Comparison of ENCODE assay signal across 8 cellular contexts in the genomic region with DNA sequence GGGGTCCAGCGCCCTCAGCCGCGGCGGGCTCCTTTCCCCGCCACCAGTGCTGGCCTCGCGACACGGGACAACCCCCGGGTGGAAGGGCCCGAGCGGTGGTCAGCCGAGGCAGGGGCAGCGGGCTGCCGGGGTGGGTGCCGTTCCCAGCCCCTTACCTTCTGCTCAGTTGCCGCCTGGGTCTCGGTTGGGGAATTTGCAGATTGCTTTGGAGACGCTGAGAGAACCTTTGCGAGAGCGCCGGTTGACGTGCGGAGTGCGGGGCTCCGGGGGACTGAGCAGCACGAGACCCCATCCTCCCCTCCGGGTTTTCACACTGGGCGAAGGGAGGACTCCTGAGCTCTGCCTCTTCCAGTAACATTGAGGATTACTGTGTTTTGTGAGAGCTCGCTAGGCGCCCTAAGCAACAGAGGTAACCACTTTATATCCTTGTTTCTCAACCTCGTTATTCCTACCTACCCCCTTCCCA. TPM values are rescaled to one million over a fixed set of nuclear protein-coding genes. Genes with fewer than 3 reads are reported as not detected.
DNase-seq lines count a peak whose midpoint lies in the region; ATAC-seq, FAIRE-seq and TF ChIP-seq lines count a peak whose summit lies in the region.

No MANE protein-coding gene starts in this region.

- no peak for TF ChIP-seq POLR2A in HepG2 (IDR thresholded peaks at IDR 0.05; ENCODE audit: insufficient read depth in 1 of 2, low read depth in 2 of 2, low read length in 2 of 2)

- H3K4me3 ChIP-seq in HepG2 (replicated peaks in 1 of 3; ENCODE audit: insufficient read depth in 1 of 3, low read depth in 2 of 3, low read length in 3 of 3), result peak overlapping the region; percentile 89 to 97 (median 90)

- peak overlapping the region; percentile 96 for H3K9ac ChIP-seq in HepG2 (ENCODE audit: insufficient read depth, low read depth, low read length)

- no peaks in the 10 kb centered on the region; a peak in 1 of 5 replicates for H3K27me3 ChIP-seq in HepG2 (ENCODE audit: control insufficient read depth in 1 of 2, insufficient read depth in 2 of 2, low read length in 2 of 2)

- H4K20me1 ChIP-seq in HepG2 (ENCODE audit: insufficient read depth, low read length), result peaks cover 13% of the 10 kb centered on the region

- no peak for FAIRE-seq in HepG2 (lab: Jason Lieb, UNC)

- no peak for TF ChIP-seq RAD21 in HepG2 (CRISPR knock-in tag; IDR thresholded peaks at IDR 0.05)

- peaks cover 3 to 9% of the 10 kb centered on the region in 2 experiments; a peak in 3 of 5 replicates for H3K36me3 ChIP-seq in HepG2 (replicated peaks in 1 of 2; ENCODE audit: control insufficient read depth in 1 of 2, insufficient read depth in 2 of 2, low read length in 2 of 2)

- no peak for TF ChIP-seq EP300 in HepG2 (IDR thresholded peaks at IDR 0.05; ENCODE audit: low read depth in 2 of 2, low read length in 2 of 2)
- no peak for TF ChIP-seq EP300 in HepG2 (CRISPR knock-in tag; IDR thresholded peaks at IDR 0.05; ENCODE audit: borderline replicate concordance)

- ATAC-seq in HG03457 (IDR thresholded peaks at IDR 0.05; ENCODE audit: unreplicated experiment) (peak; percentile 8), HepG2 (no peak; the same call in 2 of the 3 replicates)

- DNase-seq in activated naive CD4-positive, alpha-beta T cell treated with anti-CD3 and anti-CD28 coated beads, Interleukin-2, amount 10 ng/mL, durations not matched to agents 7 days and 5 days, result no peak
- DNase-seq in activated naive CD4-positive, alpha-beta T cell (lab: John Stamatoyannopoulos, UW), result no peak
- DNase-seq in astrocyte of the hippocampus (ENCODE audit: low read depth, low spot score) (peak; percentile 42), HepG2 (ENCODE audit: low spot score) (no peak), type B pancreatic cell (ENCODE audit: extremely low spot score, unreplicated experiment) (no peak), KG1 (lab: John Stamatoyannopoulos, UW) (no peak), germinal center (ENCODE audit: low spot score) (no peak)

- H3K4me1 Mint-ChIP-seq in activated naive CD4-positive, alpha-beta T cell treated with anti-CD3 and anti-CD28 coated beads, Interleukin-2, amount 10 ng/mL, durations not matched to agents 7 days and 5 days, result peaks cover 57% of the 10 kb centered on the region
- peaks cover 25% of the 10 kb centered on the region for H3K4me1 Mint-ChIP-seq in type B pancreatic cell (ENCODE audit: unreplicated experiment)

- H3K27ac ChIP-seq in HepG2 (ENCODE audit: extremely low read length, insufficient read depth, low read length), result peak overlapping the region; percentile 98

- H3K4me3 Mint-ChIP-seq in activated naive CD4-positive, alpha-beta T cell treated with anti-CD3 and anti-CD28 coated beads, Interleukin-2, amount 10 ng/mL, durations not matched to agents 7 days and 5 days, result peak overlapping the region; percentile 91
- H3K4me3 Mint-ChIP-seq in type B pancreatic cell, result peak overlapping the region; percentile 98

- H3K4me1 ChIP-seq in HepG2 (ENCODE audit: insufficient read depth, low read length), result peaks cover 68% of the 10 kb centered on the region

- no TSS peak for BruUV-seq in HepG2 (replicated peaks; lab: Mats Ljungman, UMichigan)

- peak overlapping the region; percentile 37 for H3K27ac Mint-ChIP-seq in activated naive CD4-positive, alpha-beta T cell treated with anti-CD3 and anti-CD28 coated beads, Interleukin-2, amount 10 ng/mL, durations not matched to agents 7 days and 5 days
- H3K27ac Mint-ChIP-seq in type B pancreatic cell, result peak overlapping the region; percentile 75

- POLR2A ChIA-PET in HepG2 (lab: Yijun Ruan, JAX), result interaction anchor here (0.9 to 2.4 kb wide), 8 partner anchors 14 to 506 kb away, joined by 4 to 74 read pairs (median 6); partner anchors contain the start of genes CYB5D2, EMC6, HASPIN and TAX1BP3

- H3K79me2 ChIP-seq in HepG2 (ENCODE audit: insufficient read depth, low read length), result peaks cover 23% of the 10 kb centered on the region

- TF ChIP-seq CTCF in HepG2 (CRISPR knock-in tag; IDR thresholded peaks at IDR 0.05), result no peak
- no peak for TF ChIP-seq CTCF in type B pancreatic cell (conservative IDR thresholded peaks at IDR 0.05)

- H2AFZ ChIP-seq in HepG2 (ENCODE audit: low read length), result no peak overlapping the region

- peaks cover 19% of the 10 kb centered on the region for H3K36me3 Mint-ChIP-seq in activated naive CD4-positive, alpha-beta T cell treated with anti-CD3 and anti-CD28 coated beads, Interleukin-2, amount 10 ng/mL, durations not matched to agents 7 days and 5 days
- peaks cover 5% of the 10 kb centered on the region for H3K36me3 Mint-ChIP-seq in type B pancreatic cell

- CTCF ChIA-PET in activated naive CD4-positive, alpha-beta T cell treated with anti-CD3 and anti-CD28 coated beads, Interleukin-2, amount 10 ng/mL, durations not matched to agents 7 days and 5 days (lab: Charles Lee), result interaction anchor here (0.8 to 2.5 kb wide), 5 partner anchors 11 to 54 kb away, joined by 3 to 14 read pairs (median 3); no protein-coding TSS in a partner anchor
- CTCF ChIA-PET in HepG2 (lab: Yijun Ruan, JAX; ENCODE audit: low intra/inter-chr PET ratio, low total read pairs), result no interaction called here

- no peaks in the 10 kb centered on the region for H3K9me3 ChIP-seq in HepG2 (ENCODE audit: low read length)

- intact Hi-C loops in HepG2 (cut with micrococcal nuclease; ENCODE audit: unreplicated experiment), result no loop called here

- H3K9me3 Mint-ChIP-seq in activated naive CD4-positive, alpha-beta T cell treated with anti-CD3 and anti-CD28 coated beads, Interleukin-2, amount 10 ng/mL, durations not matched to agents 7 days and 5 days, result no peaks in the 10 kb centered on the region
- no peaks in the 10 kb centered on the region for H3K9me3 Mint-ChIP-seq in type B pancreatic cell

- 15% methylated on average over 3 of the region's 31 CpGs for WGBS in HepG2 (ENCODE audit: low lambda C conversion rate)

- no peaks in the 10 kb centered on the region for H3K27me3 Mint-ChIP-seq in activated naive CD4-positive, alpha-beta T cell treated with anti-CD3 and anti-CD28 coated beads, Interleukin-2, amount 10 ng/mL, durations not matched to agents 7 days and 5 days
- H3K27me3 Mint-ChIP-seq in type B pancreatic cell, result no peaks in the 10 kb centered on the region

- in situ Hi-C loops in HepG2 (cut with HindIII; ENCODE audit: extremely low pct_ligation_motif_present, low pct_unique_long_range_greater_than_20kb), result no loop called here

- H3K4me2 ChIP-seq in HepG2 (ENCODE audit: low read depth, low read length), result peak overlapping the region; percentile 93

RNA-seq across cellular contexts. Expression of gene CTNS, which starts 0.4 kb away (rescaled TPM):
- total RNA-seq in HepG2 (2016; rRNA removed; fragmentation: Illumina TruSeq; extraction: Trizol), result 6.5 and 13.7 TPM in 2 replicates
- total RNA-seq in HepG2 (2016; cell fraction: cytosol; rRNA removed; fragmentation: Illumina TruSeq; extraction: Trizol; ENCODE audit: low read depth), result 1.8 and 2.6 TPM in 2 replicates
- total RNA-seq in HepG2 (2016; cell fraction: insoluble cytoplasmic fraction; rRNA removed; fragmentation: Illumina TruSeq; extraction: Trizol), result 9.9 and 14.3 TPM in 2 replicates
- 6.1 and 6.2 TPM in 2 replicates for total RNA-seq in HepG2 (2016; cell fraction: membrane; rRNA removed; fragmentation: Illumina TruSeq; extraction: Trizol)
- 11.2 and 14.3 TPM in 2 replicates for total RNA-seq in HepG2 (2016; cell fraction: nucleus; rRNA removed; fragmentation: Illumina TruSeq; extraction: Trizol)
- 9.5 and 13.0 TPM in 2 replicates for polyA plus RNA-seq in HepG2 (2011; rRNA removed)
- polyA plus RNA-seq in HepG2 (2011; cell fraction: cytosol; rRNA removed), result 9.4 and 10.3 TPM in 2 replicates
- polyA plus RNA-seq in HepG2 (2011; cell fraction: nucleus; rRNA removed), result 20.7 and 23.6 TPM in 2 replicates
- 8.5 and 12.6 TPM in 2 replicates for polyA plus RNA-seq in HepG2 (2012)
- 2.0 and 2.2 TPM in 2 replicates for polyA plus RNA-seq in HepG2 (2016; cell fraction: cytosol; fragmentation: Illumina TruSeq; extraction: Trizol; ENCODE audit: low read depth)
- polyA plus RNA-seq in HepG2 (2016; cell fraction: insoluble cytoplasmic fraction; fragmentation: Illumina TruSeq; extraction: Trizol; ENCODE audit: low read depth), result 7.3 and 8.2 TPM in 2 replicates
- polyA plus RNA-seq in HepG2 (2016; cell fraction: membrane; fragmentation: Illumina TruSeq; extraction: Trizol; ENCODE audit: low read depth), result 4.5 and 5.9 TPM in 2 replicates
- 20.2 and 21.3 TPM in 2 replicates for polyA plus RNA-seq in HepG2 (2016; cell fraction: nucleus; fragmentation: Illumina TruSeq; extraction: Trizol; ENCODE audit: insufficient read depth, low read depth)
- polyA minus RNA-seq in HepG2 (2011; rRNA and poly(A)+ RNA removed; ENCODE audit: low replicate concordance), result 10.3 and 11.2 TPM in 2 replicates
- 5.1 and 6.0 TPM in 2 replicates for polyA minus RNA-seq in HepG2 (2011; cell fraction: cytosol; rRNA and poly(A)+ RNA removed)
- polyA minus RNA-seq in HepG2 (2011; cell fraction: nucleus; rRNA and poly(A)+ RNA removed), result 9.7 TPM in 2 replicates
- 17.4 and 17.5 TPM in 2 replicates for total RNA-seq in type B pancreatic cell (ENCODE audit: low replicate concordance)

RNA-seq across cellular contexts. Expression of gene SHPK, which starts 0.9 kb away (rescaled TPM):
- 25.2 and 30.9 TPM in 2 replicates for total RNA-seq in HepG2 (2016; rRNA removed; fragmentation: Illumina TruSeq; extraction: Trizol)
- 3.5 and 3.8 TPM in 2 replicates for total RNA-seq in HepG2 (2016; cell fraction: cytosol; rRNA removed; fragmentation: Illumina TruSeq; extraction: Trizol; ENCODE audit: low read depth)
- 25.0 and 28.4 TPM in 2 replicates for total RNA-seq in HepG2 (2016; cell fraction: insoluble cytoplasmic fraction; rRNA removed; fragmentation: Illumina TruSeq; extraction: Trizol)
- 7.6 and 8.2 TPM in 2 replicates for total RNA-seq in HepG2 (2016; cell fraction: membrane; rRNA removed; fragmentation: Illumina TruSeq; extraction: Trizol)
- total RNA-seq in HepG2 (2016; cell fraction: nucleus; rRNA removed; fragmentation: Illumina TruSeq; extraction: Trizol), result 20.4 and 24.0 TPM in 2 replicates
- 16.2 and 20.4 TPM in 2 replicates for polyA plus RNA-seq in HepG2 (2011; rRNA removed)
- polyA plus RNA-seq in HepG2 (2011; cell fraction: cytosol; rRNA removed), result 16.1 and 16.7 TPM in 2 replicates
- polyA plus RNA-seq in HepG2 (2011; cell fraction: nucleus; rRNA removed), result 27.2 and 28.1 TPM in 2 replicates
- 13.6 and 14.5 TPM in 2 replicates for polyA plus RNA-seq in HepG2 (2012)
- 1.1 and 1.2 TPM in 2 replicates for polyA plus RNA-seq in HepG2 (2016; cell fraction: cytosol; fragmentation: Illumina TruSeq; extraction: Trizol; ENCODE audit: low read depth)
- 18.4 and 20.4 TPM in 2 replicates for polyA plus RNA-seq in HepG2 (2016; cell fraction: insoluble cytoplasmic fraction; fragmentation: Illumina TruSeq; extraction: Trizol; ENCODE audit: low read depth)
- polyA plus RNA-seq in HepG2 (2016; cell fraction: membrane; fragmentation: Illumina TruSeq; extraction: Trizol; ENCODE audit: low read depth), result 2.5 and 3.0 TPM in 2 replicates
- 24.9 and 27.7 TPM in 2 replicates for polyA plus RNA-seq in HepG2 (2016; cell fraction: nucleus; fragmentation: Illumina TruSeq; extraction: Trizol; ENCODE audit: insufficient read depth, low read depth)
- 24.9 and 63.4 TPM in 2 replicates for polyA minus RNA-seq in HepG2 (2011; rRNA and poly(A)+ RNA removed; ENCODE audit: low replicate concordance)
- 15.3 and 17.2 TPM in 2 replicates for polyA minus RNA-seq in HepG2 (2011; cell fraction: cytosol; rRNA and poly(A)+ RNA removed)
- polyA minus RNA-seq in HepG2 (2011; cell fraction: nucleus; rRNA and poly(A)+ RNA removed), result 33.7 and 38.2 TPM in 2 replicates
- 18.6 and 22.1 TPM in 2 replicates for total RNA-seq in type B pancreatic cell (ENCODE audit: low replicate concordance)

RNA-seq across cellular contexts. Expression of gene TRPV1, which starts 27.7 kb away (rescaled TPM):
- total RNA-seq in HepG2 (2016; rRNA removed; fragmentation: Illumina TruSeq; extraction: Trizol) (2.2 and 5.3 TPM in 2 replicates), type B pancreatic cell (ENCODE audit: low replicate concordance) (7.7 and 9.6 TPM in 2 replicates)
- 1.9 TPM in 2 replicates for total RNA-seq in HepG2 (2016; cell fraction: cytosol; rRNA removed; fragmentation: Illumina TruSeq; extraction: Trizol; ENCODE audit: low read depth)
- 1.9 and 5.0 TPM in 2 replicates for total RNA-seq in HepG2 (2016; cell fraction: insoluble cytoplasmic fraction; rRNA removed; fragmentation: Illumina TruSeq; extraction: Trizol)
- total RNA-seq in HepG2 (2016; cell fraction: membrane; rRNA removed; fragmentation: Illumina TruSeq; extraction: Trizol), result 2.0 and 2.1 TPM in 2 replicates
- 7.9 and 9.6 TPM in 2 replicates for total RNA-seq in HepG2 (2016; cell fraction: nucleus; rRNA removed; fragmentation: Illumina TruSeq; extraction: Trizol)
- polyA plus RNA-seq in HepG2 (2011; rRNA removed), result 8.0 and 9.5 TPM in 2 replicates
- 3.6 and 3.7 TPM in 2 replicates for polyA plus RNA-seq in HepG2 (2011; cell fraction: cytosol; rRNA removed)
- 29.7 and 33.7 TPM in 2 replicates for polyA plus RNA-seq in HepG2 (2011; cell fraction: nucleus; rRNA removed)
- polyA plus RNA-seq in HepG2 (2012), result 5.3 and 6.4 TPM in 2 replicates
- polyA plus RNA-seq in HepG2 (2016; cell fraction: cytosol; fragmentation: Illumina TruSeq; extraction: Trizol; ENCODE audit: low read depth), result 0.44 and 0.46 TPM in 2 replicates
- polyA plus RNA-seq in HepG2 (2016; cell fraction: insoluble cytoplasmic fraction; fragmentation: Illumina TruSeq; extraction: Trizol; ENCODE audit: low read depth), result 1.7 and 2.2 TPM in 2 replicates
- polyA plus RNA-seq in HepG2 (2016; cell fraction: membrane; fragmentation: Illumina TruSeq; extraction: Trizol; ENCODE audit: low read depth), result 0.60 and 0.85 TPM in 2 replicates
- 29.4 and 35.3 TPM in 2 replicates for polyA plus RNA-seq in HepG2 (2016; cell fraction: nucleus; fragmentation: Illumina TruSeq; extraction: Trizol; ENCODE audit: insufficient read depth, low read depth)
- polyA minus RNA-seq in HepG2 (2011; rRNA and poly(A)+ RNA removed; ENCODE audit: low replicate concordance), result 7.1 and 8.2 TPM in 2 replicates
- 1.3 and 4.2 TPM in 2 replicates for polyA minus RNA-seq in HepG2 (2011; cell fraction: cytosol; rRNA and poly(A)+ RNA removed)
- 10.7 and 14.4 TPM in 2 replicates for polyA minus RNA-seq in HepG2 (2011; cell fraction: nucleus; rRNA and poly(A)+ RNA removed)

RNA-seq across cellular contexts. Expression of gene TAX1BP3, which starts 31.4 kb away (rescaled TPM):
- total RNA-seq in HepG2 (2016; rRNA removed; fragmentation: Illumina TruSeq; extraction: Trizol) (44.5 and 45.1 TPM in 2 replicates), type B pancreatic cell (ENCODE audit: low replicate concordance) (91.2 and 138 TPM in 2 replicates)
- total RNA-seq in HepG2 (2016; cell fraction: cytosol; rRNA removed; fragmentation: Illumina TruSeq; extraction: Trizol; ENCODE audit: low read depth), result 20.2 and 21.9 TPM in 2 replicates
- total RNA-seq in HepG2 (2016; cell fraction: insoluble cytoplasmic fraction; rRNA removed; fragmentation: Illumina TruSeq; extraction: Trizol), result 43.7 and 44.8 TPM in 2 replicates
- 44.2 and 51.0 TPM in 2 replicates for total RNA-seq in HepG2 (2016; cell fraction: membrane; rRNA removed; fragmentation: Illumina TruSeq; extraction: Trizol)
- 17.2 and 23.9 TPM in 2 replicates for total RNA-seq in HepG2 (2016; cell fraction: nucleus; rRNA removed; fragmentation: Illumina TruSeq; extraction: Trizol)
- polyA plus RNA-seq in HepG2 (2011; rRNA removed), result 16.7 and 20.4 TPM in 2 replicates
- 27.1 and 29.0 TPM in 2 replicates for polyA plus RNA-seq in HepG2 (2011; cell fraction: cytosol; rRNA removed)
- polyA plus RNA-seq in HepG2 (2011; cell fraction: nucleus; rRNA removed), result 19.8 and 21.2 TPM in 2 replicates
- 14.6 and 15.5 TPM in 2 replicates for polyA plus RNA-seq in HepG2 (2012)
- polyA plus RNA-seq in HepG2 (2016; cell fraction: cytosol; fragmentation: Illumina TruSeq; extraction: Trizol; ENCODE audit: low read depth), result 23.2 and 28.8 TPM in 2 replicates
- 43.3 and 55.1 TPM in 2 replicates for polyA plus RNA-seq in HepG2 (2016; cell fraction: insoluble cytoplasmic fraction; fragmentation: Illumina TruSeq; extraction: Trizol; ENCODE audit: low read depth)
- 46.7 and 49.7 TPM in 2 replicates for polyA plus RNA-seq in HepG2 (2016; cell fraction: membrane; fragmentation: Illumina TruSeq; extraction: Trizol; ENCODE audit: low read depth)
- 31.7 and 35.3 TPM in 2 replicates for polyA plus RNA-seq in HepG2 (2016; cell fraction: nucleus; fragmentation: Illumina TruSeq; extraction: Trizol; ENCODE audit: insufficient read depth, low read depth)
- polyA minus RNA-seq in HepG2 (2011; rRNA and poly(A)+ RNA removed; ENCODE audit: low replicate concordance), result 23.4 and 40.0 TPM in 2 replicates
- 12.6 and 16.6 TPM in 2 replicates for polyA minus RNA-seq in HepG2 (2011; cell fraction: cytosol; rRNA and poly(A)+ RNA removed)
- 11.7 and 13.6 TPM in 2 replicates for polyA minus RNA-seq in HepG2 (2011; cell fraction: nucleus; rRNA and poly(A)+ RNA removed)

RNA-seq across cellular contexts. Expression of gene EMC6, which starts 31.7 kb away (rescaled TPM):
- total RNA-seq in HepG2 (2016; rRNA removed; fragmentation: Illumina TruSeq; extraction: Trizol) (42.2 and 45.1 TPM in 2 replicates), type B pancreatic cell (ENCODE audit: low replicate concordance) (38.6 and 46.6 TPM in 2 replicates)
- total RNA-seq in HepG2 (2016; cell fraction: cytosol; rRNA removed; fragmentation: Illumina TruSeq; extraction: Trizol; ENCODE audit: low read depth), result 60.5 and 83.6 TPM in 2 replicates
- total RNA-seq in HepG2 (2016; cell fraction: insoluble cytoplasmic fraction; rRNA removed; fragmentation: Illumina TruSeq; extraction: Trizol), result 42.9 and 47.7 TPM in 2 replicates
- total RNA-seq in HepG2 (2016; cell fraction: membrane; rRNA removed; fragmentation: Illumina TruSeq; extraction: Trizol), result 57.6 and 76.2 TPM in 2 replicates
- total RNA-seq in HepG2 (2016; cell fraction: nucleus; rRNA removed; fragmentation: Illumina TruSeq; extraction: Trizol), result 22.4 and 23.6 TPM in 2 replicates
- polyA plus RNA-seq in HepG2 (2011; rRNA removed), result 47.7 and 53.7 TPM in 2 replicates
- 50.2 and 99.7 TPM in 2 replicates for polyA plus RNA-seq in HepG2 (2011; cell fraction: cytosol; rRNA removed)
- 28.3 and 28.6 TPM in 2 replicates for polyA plus RNA-seq in HepG2 (2011; cell fraction: nucleus; rRNA removed)
- polyA plus RNA-seq in HepG2 (2012), result 37.0 and 41.4 TPM in 2 replicates
- 126 and 179 TPM in 2 replicates for polyA plus RNA-seq in HepG2 (2016; cell fraction: cytosol; fragmentation: Illumina TruSeq; extraction: Trizol; ENCODE audit: low read depth)
- polyA plus RNA-seq in HepG2 (2016; cell fraction: insoluble cytoplasmic fraction; fragmentation: Illumina TruSeq; extraction: Trizol; ENCODE audit: low read depth), result 92.6 and 104 TPM in 2 replicates
- polyA plus RNA-seq in HepG2 (2016; cell fraction: membrane; fragmentation: Illumina TruSeq; extraction: Trizol; ENCODE audit: low read depth), result 107 and 132 TPM in 2 replicates
- 69.7 and 73.2 TPM in 2 replicates for polyA plus RNA-seq in HepG2 (2016; cell fraction: nucleus; fragmentation: Illumina TruSeq; extraction: Trizol; ENCODE audit: insufficient read depth, low read depth)
- polyA minus RNA-seq in HepG2 (2011; rRNA and poly(A)+ RNA removed; ENCODE audit: low replicate concordance), result 22.5 and 22.6 TPM in 2 replicates
- 17.3 and 24.3 TPM in 2 replicates for polyA minus RNA-seq in HepG2 (2011; cell fraction: cytosol; rRNA and poly(A)+ RNA removed)
- polyA minus RNA-seq in HepG2 (2011; cell fraction: nucleus; rRNA and poly(A)+ RNA removed), result 8.5 and 13.6 TPM in 2 replicates
